11 cellular contexts compared by ENCODE assay signal in the genomic region with DNA sequence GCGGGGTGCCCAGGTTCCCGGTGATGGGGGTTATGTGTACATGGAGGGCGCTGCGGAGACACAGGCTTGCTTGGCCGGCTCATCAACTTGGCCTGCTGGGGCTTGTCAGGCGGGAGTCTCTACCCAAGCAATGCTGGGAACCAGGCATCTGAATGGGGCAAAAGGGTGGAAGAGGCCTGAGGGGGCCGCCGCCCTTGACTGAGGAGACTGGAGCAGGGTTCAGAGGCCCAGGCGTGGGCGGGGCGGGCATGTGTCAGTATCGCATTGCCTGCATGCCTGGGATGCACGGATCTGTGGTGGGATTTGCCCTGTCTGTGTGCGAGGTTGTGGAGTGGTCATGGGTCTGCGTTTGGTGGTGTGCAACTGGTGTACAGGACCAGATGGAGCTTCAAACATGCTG. TPM values are rescaled to one million over a fixed set of nuclear protein-coding genes. Genes with fewer than 3 reads are reported as not detected.
DNase-seq lines count a peak whose midpoint lies in the region; ATAC-seq and TF ChIP-seq lines count a peak whose summit lies in the region.
"Had no signal": no experiment of that assay in that cellular context is flagged by ENCODE, and none has a peak within 500 bp of the region (broad histone marks: within the 10 kb centered on the region; RNA-seq: fewer than 3 reads in every experiment).

No MANE protein-coding gene starts in this region.

- no peaks in the 10 kb centered on the region for H3K36me3 Mint-ChIP-seq in activated CD8-positive, alpha-beta T cell treated with anti-CD3 and anti-CD28 coated beads, Interleukin-2, amount 10 ng/mL, durations not matched to agents 7 days and 5 days (ENCODE audit: low read depth)
- H3K36me3 Mint-ChIP-seq in activated T-cell treated with anti-CD3 and anti-CD28 coated beads, Interleukin-2, amount 50 U/mL, for 4 hours (ENCODE audit: insufficient read depth), result no peaks in the 10 kb centered on the region
- no peaks in the 10 kb centered on the region for H3K36me3 Mint-ChIP-seq in activated T-cell treated with anti-CD3 and anti-CD28 coated beads, Interleukin-2, amount 50 U/mL, for 72 hours (ENCODE audit: insufficient read depth in 2 of 2)

- no peaks in the 10 kb centered on the region for H3K36me3 ChIP-seq in upper lobe of left lung
- H3K36me3 ChIP-seq in Peyer's patch, result no peaks in the 10 kb centered on the region

- H3K4me1 ChIP-seq in upper lobe of left lung, result peaks cover 45 to 73% (median 51%) of the 10 kb centered on the region in 4 donors
- peaks cover 0 to 14% (median 0%) of the 10 kb centered on the region in 4 donors for H3K4me1 ChIP-seq in Peyer's patch

- peaks cover 20% of the 10 kb centered on the region for H3K27me3 Mint-ChIP-seq in activated CD8-positive, alpha-beta T cell treated with anti-CD3 and anti-CD28 coated beads, Interleukin-2, amount 10 ng/mL, durations not matched to agents 7 days and 5 days (ENCODE audit: low read depth)
- H3K27me3 Mint-ChIP-seq in activated T-cell treated with anti-CD3 and anti-CD28 coated beads, Interleukin-2, amount 50 U/mL, for 4 hours (ENCODE audit: low read depth), result peaks cover 33% of the 10 kb centered on the region
- H3K27me3 Mint-ChIP-seq in activated T-cell treated with anti-CD3 and anti-CD28 coated beads, Interleukin-2, amount 50 U/mL, for 72 hours (ENCODE audit: low read depth), result peaks cover 16% of the 10 kb centered on the region

- no peak overlapping the region for H3K4me3 Mint-ChIP-seq in activated CD8-positive, alpha-beta T cell treated with anti-CD3 and anti-CD28 coated beads, Interleukin-2, amount 10 ng/mL, durations not matched to agents 7 days and 5 days
- H3K4me3 Mint-ChIP-seq in activated T-cell treated with anti-CD3 and anti-CD28 coated beads, Interleukin-2, amount 50 U/mL, for 4 hours, result no peak overlapping the region
- no peak overlapping the region for H3K4me3 Mint-ChIP-seq in activated T-cell treated with anti-CD3 and anti-CD28 coated beads, Interleukin-2, amount 50 U/mL, for 72 hours

- H3K27ac ChIP-seq in dorsolateral prefrontal cortex (peak overlapping the region in 44 of 59 donors; percentile 14 to 99 (median 76)), upper lobe of left lung (peak overlapping the region; percentile 79 to 89 (median 84)), Peyer's patch (no peak overlapping the region)

- TF ChIP-seq POLR2A in upper lobe of left lung (IDR thresholded peaks at IDR 0.05), result no peak
- TF ChIP-seq POLR2A in Peyer's patch (IDR thresholded peaks at IDR 0.05), result no peak

- H3K27me3 ChIP-seq in dorsolateral prefrontal cortex, result peaks cover 0 to 2% (median 0%) of the 10 kb centered on the region in 45 donors
- no peaks in the 10 kb centered on the region for H3K27me3 ChIP-seq in upper lobe of left lung
- no peaks in the 10 kb centered on the region for H3K27me3 ChIP-seq in Peyer's patch

- no peak for TF ChIP-seq EP300 in upper lobe of left lung (IDR thresholded peaks at IDR 0.05)

- intact Hi-C loops in dorsolateral prefrontal cortex (cut with DNase I), result no loop called here

- no peaks in the 10 kb centered on the region for H3K9me3 Mint-ChIP-seq in activated CD8-positive, alpha-beta T cell treated with anti-CD3 and anti-CD28 coated beads, Interleukin-2, amount 10 ng/mL, durations not matched to agents 7 days and 5 days (ENCODE audit: insufficient read depth)
- H3K9me3 Mint-ChIP-seq in activated T-cell treated with anti-CD3 and anti-CD28 coated beads, Interleukin-2, amount 50 U/mL, for 4 hours, result no peaks in the 10 kb centered on the region
- H3K9me3 Mint-ChIP-seq in activated T-cell treated with anti-CD3 and anti-CD28 coated beads, Interleukin-2, amount 50 U/mL, for 72 hours, result no peaks in the 10 kb centered on the region

- 72 to 73% methylated on average over 12 to 14 of the region's 15 CpGs for WGBS in upper lobe of left lung, 2 donors

- H3K9me3 ChIP-seq in upper lobe of left lung, result no peaks in the 10 kb centered on the region
- H3K9me3 ChIP-seq in Peyer's patch, result no peaks in the 10 kb centered on the region

- H3K4me3 ChIP-seq in dorsolateral prefrontal cortex (peak overlapping the region in 2 of 59 donors; percentile 7 to 20), upper lobe of left lung (no peak overlapping the region), Peyer's patch (no peak overlapping the region)

- H3K4me1 Mint-ChIP-seq in activated CD8-positive, alpha-beta T cell treated with anti-CD3 and anti-CD28 coated beads, Interleukin-2, amount 10 ng/mL, durations not matched to agents 7 days and 5 days (ENCODE audit: low read depth), result peaks cover 6% of the 10 kb centered on the region
- H3K4me1 Mint-ChIP-seq in activated T-cell treated with anti-CD3 and anti-CD28 coated beads, Interleukin-2, amount 50 U/mL, for 4 hours (ENCODE audit: low read depth), result peaks cover 10% of the 10 kb centered on the region
- H3K4me1 Mint-ChIP-seq in activated T-cell treated with anti-CD3 and anti-CD28 coated beads, Interleukin-2, amount 50 U/mL, for 72 hours (ENCODE audit: low read depth), result peaks cover 13% of the 10 kb centered on the region

- no peak overlapping the region for H3K27ac Mint-ChIP-seq in activated CD8-positive, alpha-beta T cell treated with anti-CD3 and anti-CD28 coated beads, Interleukin-2, amount 10 ng/mL, durations not matched to agents 7 days and 5 days
- H3K27ac Mint-ChIP-seq in activated T-cell treated with anti-CD3 and anti-CD28 coated beads, Interleukin-2, amount 50 U/mL, for 72 hours, result no peak overlapping the region

- DNase-seq in LoVo (ENCODE audit: low spot score) (peak; percentile 27), dorsolateral prefrontal cortex (no peak), left kidney (ENCODE audit: low read depth, low spot score) (peak; percentile 95), upper lobe of left lung (no peak), Peyer's patch (no peak)
- DNase-seq in activated CD8-positive, alpha-beta T cell treated with anti-CD3 and anti-CD28 coated beads, Interleukin-2, amount 10 ng/mL, durations not matched to agents 7 days and 5 days, result no peak
- DNase-seq in activated T-cell treated with anti-CD3 and anti-CD28 coated beads, Interleukin-2, amount 50 U/mL, for 4 hours, result no peak
- DNase-seq in activated T-cell treated with anti-CD3 and anti-CD28 coated beads, Interleukin-2, amount 50 U/mL, for 72 hours, result no peak
- DNase-seq: central memory CD4-positive, alpha-beta T cell; NCI-H446 treated with DMSO at 0.1 percent for 48 hours; T-helper 1 cell had no signal

- POLR2A ChIA-PET in activated CD8-positive, alpha-beta T cell treated with anti-CD3 and anti-CD28 coated beads, Interleukin-2, amount 10 ng/mL, durations not matched to agents 7 days and 5 days (lab: Charles Lee), result no interaction called here

- peak in 1 of 2 donors; percentile 1 for ATAC-seq in upper lobe of left lung (ENCODE audit: low FRiP score in 2 of 2)
- no peak for ATAC-seq in activated CD8-positive, alpha-beta T cell treated with anti-CD3 and anti-CD28 coated beads, Interleukin-2, amount 10 ng/mL, durations not matched to agents 7 days and 5 days
- no peak for ATAC-seq in activated T-cell treated with anti-CD3 and anti-CD28 coated beads, Interleukin-2, amount 50 U/mL, for 4 hours
- ATAC-seq in activated T-cell treated with anti-CD3 and anti-CD28 coated beads, Interleukin-2, amount 50 U/mL, for 72 hours (replicated peaks in 1 of 2), result no peak

- TF ChIP-seq CTCF in dorsolateral prefrontal cortex (IDR thresholded peaks at IDR 0.05 in 54 of 56, conservative IDR thresholded peaks at IDR 0.05 in 2 of 56; ENCODE audit: low read depth in 1 of 56, partially characterized antibody in 56 of 56) (no peak), upper lobe of left lung (IDR thresholded peaks at IDR 0.05) (no peak), Peyer's patch (IDR thresholded peaks at IDR 0.05) (no peak)

- CTCF ChIA-PET in activated CD8-positive, alpha-beta T cell treated with anti-CD3 and anti-CD28 coated beads, Interleukin-2, amount 10 ng/mL, durations not matched to agents 7 days and 5 days (lab: Charles Lee), result interaction anchor here (0.6 kb wide), 1 partner anchor 73 kb away, joined by 3 read pairs; no protein-coding TSS in a partner anchor

RNA-seq across cellular contexts. Expression of gene ARHGAP23, which starts 21.1 kb away (rescaled TPM):
- total RNA-seq in dorsolateral prefrontal cortex (100 to 1,000 TPM in 109 of 120 experiments, 10 to 100 TPM in 11; 93.2 to 496 (median 159) TPM), upper lobe of left lung (100 to 1,000 TPM in 1 of 6 donors, 10 to 100 TPM in 5; 30.4 to 104 (median 70.1) TPM), Peyer's patch (10 to 100 TPM in 2 of 4 donors, 1 to 10 TPM in 1, under 1 TPM in 1; 0.88 to 36.3 (median 8.9) TPM)
- total RNA-seq in activated CD8-positive, alpha-beta T cell treated with anti-CD3 and anti-CD28 coated beads, Interleukin-2, amount 10 ng/mL, durations not matched to agents 7 days and 5 days, result under 1 TPM; 0.24 to 0.47 TPM
- under 1 TPM; 0.29 to 0.57 (median 0.48) TPM for total RNA-seq in activated T-cell treated with anti-CD3 and anti-CD28 coated beads, Interleukin-2, amount 50 U/mL, for 4 hours
- total RNA-seq in activated T-cell treated with anti-CD3 and anti-CD28 coated beads, Interleukin-2, amount 50 U/mL, for 72 hours, result 1 to 10 TPM; 2.6 to 2.7 TPM

Comparison
In these comparisons a context has a peak if more than half of its experiments do, and no peak if none do; other contexts are left out.
1. DNase-seq: peak in LoVo (single experiment) and left kidney (single experiment); none in dorsolateral prefrontal cortex (0 of 10), upper lobe of left lung (0 of 2), activated CD8-positive, alpha-beta T cell treated with anti-CD3 and anti-CD28 coated beads, Interleukin-2, amount 10 ng/mL, durations not matched to agents 7 days and 5 days (single experiment), Peyer's patch (0 of 3), activated T-cell treated with anti-CD3 and anti-CD28 coated beads, Interleukin-2, amount 50 U/mL, for 4 hours (single experiment) and activated T-cell treated with anti-CD3 and anti-CD28 coated beads, Interleukin-2, amount 50 U/mL, for 72 hours (0 of 2).
2. H3K27ac ChIP-seq: peak in dorsolateral prefrontal cortex (44 of 59) and upper lobe of left lung (4 of 4); none in Peyer's patch (0 of 4).